Comparison of ENCODE assay signal across 22 cellular contexts in the genomic region with DNA sequence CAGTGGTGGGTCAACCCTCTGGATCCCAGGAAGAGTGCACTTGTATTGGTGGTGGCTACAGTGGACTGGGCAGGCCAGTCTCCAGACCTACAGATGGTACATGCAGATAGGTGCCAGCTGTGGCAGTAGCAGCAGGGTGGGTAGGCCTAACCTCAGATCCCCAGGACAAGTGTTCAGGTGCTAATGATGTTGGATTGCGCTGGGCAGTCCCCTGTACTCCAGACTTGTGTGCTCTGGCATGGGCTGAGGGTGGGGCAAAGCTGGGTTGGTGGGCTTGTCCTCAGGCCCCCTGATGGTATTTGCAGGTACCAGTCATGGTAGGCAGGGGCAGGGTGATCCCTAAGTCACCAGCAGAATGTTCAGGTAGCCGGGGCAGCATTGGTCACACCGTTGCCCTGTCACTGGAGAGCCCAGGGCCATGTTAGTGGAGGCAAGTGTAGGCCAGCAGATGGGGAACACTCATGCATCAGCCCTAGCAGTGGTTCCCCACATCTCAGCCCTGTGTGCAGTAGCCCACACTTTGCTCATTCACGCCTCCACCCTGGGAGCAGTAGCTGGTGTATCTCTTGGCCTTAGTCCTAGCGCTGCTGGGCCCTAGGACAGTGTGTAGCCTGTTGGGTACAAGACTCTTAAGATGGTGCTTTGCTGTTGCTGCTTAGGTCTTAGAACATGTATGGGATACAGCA.
"Had no signal": no experiment of that assay in that cellular context is flagged by ENCODE, and none has a peak within 500 bp of the region (broad histone marks: within the 10 kb centered on the region; RNA-seq: fewer than 3 reads in every experiment).

No MANE protein-coding gene starts in this region.

- H3K27ac ChIP-seq: breast epithelium, coronary artery, esophagus muscularis mucosa, parathyroid adenoma, right lobe of liver, suprapubic skin, tibial nerve, uterus had no signal

- ATAC-seq: activated T-helper 17 cell treated with anti-CD3 and anti-CD28 coated beads, Interleukin-2, amount 50 U/mL, for 72 hours; stimulated activated effector memory CD8-positive, alpha-beta T cell treated with anti-CD3 and anti-CD28 coated beads, Interleukin-12 subunit alpha, Interleukin-12 subunit beta, amount 100 ng/mL, for 72 hours; stimulated activated naive CD8-positive, alpha-beta T cell treated with anti-CD3 and anti-CD28 coated beads, Interleukin-15, amount 100 ng/mL, for 72 hours; WTC11 had no signal

- DNase-seq: activated naive CD8-positive, alpha-beta T cell treated with anti-CD3 and anti-CD28 coated beads for 36 hours; activated T-cell treated with anti-CD3 and anti-CD28 coated beads, Interleukin-2, amount 50 U/mL, for 1 hour; cerebellar nuclear complex; glutamatergic neuron; nephron progenitor cell; nucleus accumbens; right lobe of liver; small intestine; stimulated activated CD4-positive, alpha-beta T cell treated with anti-CD3 and anti-CD28 coated beads, Interleukin-2, amount 100 ng/mL, for 24 hours; stimulated activated naive CD8-positive, alpha-beta T cell treated with anti-CD3 and anti-CD28 coated beads, Interleukin-15, amount 100 ng/mL, for 72 hours; T1000; uterus had no signal

- H3K27me3 Mint-ChIP-seq: activated naive CD8-positive, alpha-beta T cell treated with anti-CD3 and anti-CD28 coated beads for 36 hours; activated T-helper 17 cell treated with anti-CD3 and anti-CD28 coated beads, Interleukin-2, amount 50 U/mL, for 72 hours; stimulated activated naive CD8-positive, alpha-beta T cell treated with anti-CD3 and anti-CD28 coated beads, Interleukin-15, amount 100 ng/mL, for 72 hours had no signal

- H3K27ac Mint-ChIP-seq: activated naive CD8-positive, alpha-beta T cell treated with anti-CD3 and anti-CD28 coated beads for 36 hours; activated T-helper 17 cell treated with anti-CD3 and anti-CD28 coated beads, Interleukin-2, amount 50 U/mL, for 72 hours; stimulated activated effector memory CD8-positive, alpha-beta T cell treated with anti-CD3 and anti-CD28 coated beads, Interleukin-12 subunit alpha, Interleukin-12 subunit beta, amount 100 ng/mL, for 72 hours; stimulated activated naive CD8-positive, alpha-beta T cell treated with anti-CD3 and anti-CD28 coated beads, Interleukin-15, amount 100 ng/mL, for 72 hours; WTC11 had no signal

- H3K9me3 Mint-ChIP-seq: activated T-helper 17 cell treated with anti-CD3 and anti-CD28 coated beads, Interleukin-2, amount 50 U/mL, for 72 hours had no signal

- H3K36me3 ChIP-seq: breast epithelium, uterus had no signal

- H3K4me3 ChIP-seq: breast epithelium, coronary artery, esophagus muscularis mucosa, lung, right lobe of liver, suprapubic skin, tibial nerve, uterus had no signal

- H2AFZ ChIP-seq: parathyroid adenoma had no signal

- H3K4me3 Mint-ChIP-seq: activated naive CD8-positive, alpha-beta T cell treated with anti-CD3 and anti-CD28 coated beads for 36 hours; activated T-helper 17 cell treated with anti-CD3 and anti-CD28 coated beads, Interleukin-2, amount 50 U/mL, for 72 hours; nephron progenitor cell; stimulated activated effector memory CD8-positive, alpha-beta T cell treated with anti-CD3 and anti-CD28 coated beads, Interleukin-12 subunit alpha, Interleukin-12 subunit beta, amount 100 ng/mL, for 72 hours; stimulated activated naive CD8-positive, alpha-beta T cell treated with anti-CD3 and anti-CD28 coated beads, Interleukin-15, amount 100 ng/mL, for 72 hours; WTC11 had no signal

- H3K27me3 ChIP-seq: breast epithelium, esophagus muscularis mucosa, right lobe of liver, suprapubic skin, tibial nerve, uterus had no signal

- H3K4me1 ChIP-seq: breast epithelium, right lobe of liver, tibial nerve, uterus had no signal

- H3K9ac ChIP-seq: parathyroid adenoma had no signal
